ENCODE assay signal across 22 cellular contexts in the genomic region with DNA sequence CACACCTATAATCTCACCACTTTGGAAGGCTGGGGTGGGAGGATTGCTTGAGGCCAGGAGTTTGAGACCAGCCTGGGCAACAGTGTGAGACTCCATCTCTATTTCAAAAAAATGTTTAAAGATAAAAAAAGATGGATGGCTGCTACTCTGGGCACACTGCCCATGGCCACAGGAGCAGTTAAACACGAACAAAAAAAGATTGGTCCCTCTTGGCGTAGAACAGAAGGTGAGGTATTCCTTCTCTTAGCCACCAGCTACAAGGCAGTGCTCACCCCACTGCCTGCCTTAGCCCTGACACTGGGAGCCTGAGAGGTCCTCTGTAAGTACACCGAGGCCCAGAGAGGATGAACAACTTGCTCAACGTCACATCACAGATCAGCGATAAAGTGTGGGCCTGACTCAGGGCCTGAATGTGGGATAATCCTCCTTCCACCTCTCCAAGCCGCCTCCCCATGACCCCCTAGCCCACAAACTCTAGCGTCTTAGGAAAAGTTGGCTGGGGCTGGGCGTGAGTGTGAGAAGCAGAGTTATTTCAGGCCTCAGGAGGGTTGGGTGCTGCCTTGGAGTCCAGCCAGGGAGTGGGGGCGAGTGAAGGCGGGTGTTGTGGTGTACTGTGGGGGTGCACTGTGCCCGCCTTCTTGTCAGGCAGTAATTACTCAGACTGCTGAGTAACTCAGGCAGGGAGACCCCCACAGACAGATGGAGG. TPM values are rescaled to one million over a fixed set of nuclear protein-coding genes. Genes with fewer than 3 reads are reported as not detected.
DNase-seq lines count a peak whose midpoint lies in the region; ATAC-seq and TF ChIP-seq lines count a peak whose summit lies in the region.
"Had no signal": no experiment of that assay in that cellular context is flagged by ENCODE, and none has a peak within 500 bp of the region (broad histone marks: within the 10 kb centered on the region; RNA-seq: fewer than 3 reads in every experiment).

No MANE protein-coding gene starts in this region.

- peaks cover 0 to 61% (median 49%) of the 10 kb centered on the region in 4 donors for H3K4me1 ChIP-seq in tibial artery

- no peak overlapping the region for H3K4me3 ChIP-seq in tibial artery

- peak overlapping the region; percentile 50 for H3K4me3 Mint-ChIP-seq in natural killer cell
- no peak overlapping the region for H3K4me3 Mint-ChIP-seq in natural killer cell treated with Interleukin-12 subunit alpha and Interleukin-12 subunit beta and Interleukin-15 and Interleukin-18, amount 100 ng/mL, for 72 hours
- H3K4me3 Mint-ChIP-seq: activated naive CD4-positive, alpha-beta T cell treated with anti-CD3 and anti-CD28 coated beads for 36 hours; memory B cell had no signal

- TF ChIP-seq CTCF in natural killer cell (IDR thresholded peaks at IDR 0.05) (no peak), tibial artery (IDR thresholded peaks at IDR 0.05) (no peak)

- H3K27ac ChIP-seq in tibial artery: no peak overlapping the region
- H3K27ac ChIP-seq: HL-60 had no signal

- no peak for ATAC-seq in natural killer cell
- ATAC-seq in natural killer cell treated with Interleukin-12 subunit alpha and Interleukin-12 subunit beta and Interleukin-15 and Interleukin-18, amount 100 ng/mL, for 72 hours: no peak
- ATAC-seq in HG03520 (IDR thresholded peaks at IDR 0.05; ENCODE audit: unreplicated experiment): no peak
- ATAC-seq: HCT116 had no signal

- H3K36me3 Mint-ChIP-seq in natural killer cell: no peaks in the 10 kb centered on the region
- H3K36me3 Mint-ChIP-seq in natural killer cell treated with Interleukin-12 subunit alpha and Interleukin-12 subunit beta and Interleukin-15 and Interleukin-18, amount 100 ng/mL, for 72 hours: peaks cover 4% of the 10 kb centered on the region

- peaks cover 0 to 69% of the 10 kb centered on the region in 2 donors for H3K27me3 ChIP-seq in tibial artery

- intact Hi-C loops in natural killer cell (cut with micrococcal nuclease): loop anchor here (10.0 kb wide), 1 partner anchor 123 kb away; no protein-coding TSS in a partner anchor
- intact Hi-C loops in tibial artery (cut with DNase I; ENCODE audit: low total_unique reads): loop anchor here (5.0 kb wide), 1 partner anchor 115 kb away; no protein-coding TSS in a partner anchor

- no peak overlapping the region for H3K27ac Mint-ChIP-seq in natural killer cell
- no peak overlapping the region for H3K27ac Mint-ChIP-seq in natural killer cell treated with Interleukin-12 subunit alpha and Interleukin-12 subunit beta and Interleukin-15 and Interleukin-18, amount 100 ng/mL, for 72 hours
- H3K27ac Mint-ChIP-seq: activated naive CD4-positive, alpha-beta T cell treated with anti-CD3 and anti-CD28 coated beads for 36 hours; memory B cell had no signal

- no peak for TF ChIP-seq POLR2A in erythroblast (IDR thresholded peaks at IDR 0.05; ENCODE audit: low read length)

- DNase-seq in natural killer cell (no peak), erythroblast (lab: John Stamatoyannopoulos, UW) (peak; percentile 19 to 34), NCI-H345 (lab: John Stamatoyannopoulos, UW) (no peak), tibial artery (no peak)
- DNase-seq in natural killer cell treated with Interleukin-12 subunit alpha and Interleukin-12 subunit beta and Interleukin-15 and Interleukin-18, amount 100 ng/mL, for 72 hours (ENCODE audit: low spot score): no peak
- DNase-seq: activated CD4-positive, alpha-beta T cell treated with anti-CD3 and anti-CD28 coated beads, Interleukin-2, amount 50 U/mL, for 1 hour; activated naive CD4-positive, alpha-beta T cell treated with anti-CD3 and anti-CD28 coated beads for 36 hours; activated T-cell treated with anti-CD3 and anti-CD28 coated beads for 4 hours; DMS79 treated with DMSO at 0.1 percent for 48 hours; foreskin fibroblast; hippocampal formation; kidney; NCI-H187; NCI-H446; retina; stimulated activated naive CD4-positive, alpha-beta T cell treated with Interleukin-2 at 50 U/mL for 16 hours; trophoblast cell had no signal

- no peaks in the 10 kb centered on the region for H3K9me3 Mint-ChIP-seq in natural killer cell
- H3K9me3 Mint-ChIP-seq in natural killer cell treated with Interleukin-12 subunit alpha and Interleukin-12 subunit beta and Interleukin-15 and Interleukin-18, amount 100 ng/mL, for 72 hours: no peaks in the 10 kb centered on the region
- H3K9me3 Mint-ChIP-seq: activated naive CD4-positive, alpha-beta T cell treated with anti-CD3 and anti-CD28 coated beads for 36 hours; memory B cell had no signal

- H3K4me1 Mint-ChIP-seq in natural killer cell: peaks cover 19 to 33% of the 10 kb centered on the region in 2 donors
- peaks cover 9 to 14% of the 10 kb centered on the region in 2 donors for H3K4me1 Mint-ChIP-seq in natural killer cell treated with Interleukin-12 subunit alpha and Interleukin-12 subunit beta and Interleukin-15 and Interleukin-18, amount 100 ng/mL, for 72 hours (ENCODE audit: low read depth in 2 of 2)

- H3K9me3 ChIP-seq in tibial artery: no peaks in the 10 kb centered on the region

- peaks cover 28 to 34% of the 10 kb centered on the region in 2 donors for H3K27me3 Mint-ChIP-seq in natural killer cell (ENCODE audit: low read depth in 2 of 2)
- peaks cover 11 to 15% of the 10 kb centered on the region in 2 donors for H3K27me3 Mint-ChIP-seq in natural killer cell treated with Interleukin-12 subunit alpha and Interleukin-12 subunit beta and Interleukin-15 and Interleukin-18, amount 100 ng/mL, for 72 hours

- no peaks in the 10 kb centered on the region for H3K36me3 ChIP-seq in tibial artery

RNA-seq across cellular contexts. Expression of gene DPH1, which starts 2.3 kb away (rescaled TPM):
- total RNA-seq in natural killer cell: 10 to 100 TPM; 60.2 to 65.2 (median 63.2) TPM
- total RNA-seq in natural killer cell treated with Interleukin-12 subunit alpha and Interleukin-12 subunit beta and Interleukin-15 and Interleukin-18, amount 100 ng/mL, for 72 hours: 10 to 100 TPM; 32.5 to 34.7 TPM

RNA-seq across cellular contexts. Expression of gene RTN4RL1, which starts 2.5 kb away (rescaled TPM):
- total RNA-seq in natural killer cell: under 1 TPM in 2 of 3 donors, not detected in 1; 0.15 to 0.23 TPM
- not detected for total RNA-seq in natural killer cell treated with Interleukin-12 subunit alpha and Interleukin-12 subunit beta and Interleukin-15 and Interleukin-18, amount 100 ng/mL, for 72 hours
- total RNA-seq: endothelial cell of umbilical vein had no signal

RNA-seq across cellular contexts. Expression of gene OVCA2, which starts 14.1 kb away (rescaled TPM):
- 10 to 100 TPM; 27.9 to 33.8 (median 28.5) TPM for total RNA-seq in natural killer cell
- 10 to 100 TPM; 35.5 to 49.8 TPM for total RNA-seq in natural killer cell treated with Interleukin-12 subunit alpha and Interleukin-12 subunit beta and Interleukin-15 and Interleukin-18, amount 100 ng/mL, for 72 hours

RNA-seq across cellular contexts. Expression of gene HIC1, which starts 27.2 kb away (rescaled TPM):
- total RNA-seq in natural killer cell: 10 to 100 TPM; 19.2 to 26.4 (median 20.7) TPM
- 10 to 100 TPM; 24.8 to 56.7 TPM for total RNA-seq in natural killer cell treated with Interleukin-12 subunit alpha and Interleukin-12 subunit beta and Interleukin-15 and Interleukin-18, amount 100 ng/mL, for 72 hours

Comparison
In these comparisons a context has a peak if more than half of its experiments do, and no peak if none do; other contexts are left out.
1. DNase-seq: peak in erythroblast (2 of 2); none in natural killer cell (single experiment), natural killer cell treated with Interleukin-12 subunit alpha and Interleukin-12 subunit beta and Interleukin-15 and Interleukin-18, amount 100 ng/mL, for 72 hours (single experiment), NCI-H345 (single experiment) and tibial artery (0 of 2).